4 cellular contexts compared by ENCODE assay signal in the genomic region with DNA sequence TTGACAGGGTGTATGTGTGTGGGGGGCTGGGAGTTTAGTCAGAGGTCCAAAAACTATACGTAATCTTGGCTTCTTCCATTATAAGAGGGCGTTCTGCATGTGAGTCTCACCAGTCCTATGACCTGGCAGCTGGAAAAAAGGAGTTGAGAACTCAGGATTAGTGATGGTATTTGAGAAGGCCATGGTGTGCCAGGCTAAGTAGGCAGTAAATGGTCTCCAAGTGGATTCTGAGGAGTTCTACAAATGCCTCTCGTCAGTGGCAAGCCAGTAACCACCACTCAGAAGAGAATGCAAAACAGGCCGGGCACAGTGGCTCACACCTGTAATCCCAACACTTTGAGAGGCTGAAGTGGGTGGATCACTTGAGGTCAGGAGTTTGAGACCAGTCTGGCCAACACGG. TPM values are rescaled to one million over a fixed set of nuclear protein-coding genes. Genes with fewer than 3 reads are reported as not detected.
"Had no signal": no experiment of that assay in that cellular context is flagged by ENCODE, and none has a peak within 500 bp of the region (broad histone marks: within the 10 kb centered on the region; RNA-seq: fewer than 3 reads in every experiment).

No MANE protein-coding gene starts in this region.

RNA-seq across cellular contexts. Expression of a gene that starts 21.2 kb away (rescaled TPM):
- total RNA-seq: left ventricle myocardium superior, mucosa of descending colon, natural killer cell had no signal
- polyA plus RNA-seq: immature natural killer cell had no signal
